In genomic region chr3:10173926-10174435, GRCh38 we compare ENCODE assay signal across 1 cellular context.
TF ChIP-seq lines count a peak whose summit lies in the region.

No MANE protein-coding gene starts in this region.

TF ChIP-seq in GM12878, 131 proteins besides CTCF, POLR2A, EP300 and RAD21 (continued from another document):
- TF ChIP-seq, protein P1, sequence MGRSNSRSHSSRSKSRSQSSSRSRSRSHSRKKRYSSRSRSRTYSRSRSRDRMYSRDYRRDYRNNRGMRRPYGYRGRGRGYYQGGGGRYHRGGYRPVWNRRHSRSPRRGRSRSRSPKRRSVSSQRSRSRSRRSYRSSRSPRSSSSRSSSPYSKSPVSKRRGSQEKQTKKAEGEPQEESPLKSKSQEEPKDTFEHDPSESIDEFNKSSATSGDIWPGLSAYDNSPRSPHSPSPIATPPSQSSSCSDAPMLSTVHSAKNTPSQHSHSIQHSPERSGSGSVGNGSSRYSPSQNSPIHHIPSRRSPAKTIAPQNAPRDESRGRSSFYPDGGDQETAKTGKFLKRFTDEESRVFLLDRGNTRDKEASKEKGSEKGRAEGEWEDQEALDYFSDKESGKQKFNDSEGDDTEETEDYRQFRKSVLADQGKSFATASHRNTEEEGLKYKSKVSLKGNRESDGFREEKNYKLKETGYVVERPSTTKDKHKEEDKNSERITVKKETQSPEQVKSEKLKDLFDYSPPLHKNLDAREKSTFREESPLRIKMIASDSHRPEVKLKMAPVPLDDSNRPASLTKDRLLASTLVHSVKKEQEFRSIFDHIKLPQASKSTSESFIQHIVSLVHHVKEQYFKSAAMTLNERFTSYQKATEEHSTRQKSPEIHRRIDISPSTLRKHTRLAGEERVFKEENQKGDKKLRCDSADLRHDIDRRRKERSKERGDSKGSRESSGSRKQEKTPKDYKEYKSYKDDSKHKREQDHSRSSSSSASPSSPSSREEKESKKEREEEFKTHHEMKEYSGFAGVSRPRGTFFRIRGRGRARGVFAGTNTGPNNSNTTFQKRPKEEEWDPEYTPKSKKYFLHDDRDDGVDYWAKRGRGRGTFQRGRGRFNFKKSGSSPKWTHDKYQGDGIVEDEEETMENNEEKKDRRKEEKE (IDR thresholded peaks at IDR 0.05) = no peak
- TF ChIP-seq TCF3 (IDR thresholded peaks at IDR 0.05; ENCODE audit: borderline replicate concordance, insufficient read depth, low read depth, low read length) = no peak
- TF ChIP-seq, protein P2, sequence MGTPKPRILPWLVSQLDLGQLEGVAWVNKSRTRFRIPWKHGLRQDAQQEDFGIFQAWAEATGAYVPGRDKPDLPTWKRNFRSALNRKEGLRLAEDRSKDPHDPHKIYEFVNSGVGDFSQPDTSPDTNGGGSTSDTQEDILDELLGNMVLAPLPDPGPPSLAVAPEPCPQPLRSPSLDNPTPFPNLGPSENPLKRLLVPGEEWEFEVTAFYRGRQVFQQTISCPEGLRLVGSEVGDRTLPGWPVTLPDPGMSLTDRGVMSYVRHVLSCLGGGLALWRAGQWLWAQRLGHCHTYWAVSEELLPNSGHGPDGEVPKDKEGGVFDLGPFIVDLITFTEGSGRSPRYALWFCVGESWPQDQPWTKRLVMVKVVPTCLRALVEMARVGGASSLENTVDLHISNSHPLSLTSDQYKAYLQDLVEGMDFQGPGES (IDR thresholded peaks at IDR 0.05) = no peak
- TF ChIP-seq SREBF2 (IDR thresholded peaks at IDR 0.05; ENCODE audit: low read length) = no peak
- no peak for TF ChIP-seq ZBTB11 (CRISPR knock-in tag; IDR thresholded peaks at IDR 0.05)
- TF ChIP-seq PKNOX1 (IDR thresholded peaks at IDR 0.05) = no peak
- 0 out of 2 replicates have a peak, but pooled peaks have one; percentile 16 for TF ChIP-seq FOXM1 (IDR thresholded peaks at IDR 0.05; ENCODE audit: low read depth, low read length)
- TF ChIP-seq GABPA (IDR thresholded peaks at IDR 0.05; ENCODE audit: low read depth) = no peak
- no peak for TF ChIP-seq RCOR1 (conservative IDR thresholded peaks at IDR 0.05; ENCODE audit: low read depth, low read length)
- TF ChIP-seq EGR1 (IDR thresholded peaks at IDR 0.05; ENCODE audit: borderline replicate concordance in 1 of 2, low read depth in 2 of 2, low read length in 2 of 2) = no peak
- 0 out of 2 replicates have a peak, but pooled peaks have one; percentile 31 for TF ChIP-seq BCL11A (IDR thresholded peaks at IDR 0.05; ENCODE audit: low read depth, low read length)
- no peak for TF ChIP-seq KLF5 (IDR thresholded peaks at IDR 0.05; ENCODE audit: partially characterized antibody)
- no peak for TF ChIP-seq IRF4 (IDR thresholded peaks at IDR 0.05; ENCODE audit: low read depth, low read length)
- TF ChIP-seq, protein P3, sequence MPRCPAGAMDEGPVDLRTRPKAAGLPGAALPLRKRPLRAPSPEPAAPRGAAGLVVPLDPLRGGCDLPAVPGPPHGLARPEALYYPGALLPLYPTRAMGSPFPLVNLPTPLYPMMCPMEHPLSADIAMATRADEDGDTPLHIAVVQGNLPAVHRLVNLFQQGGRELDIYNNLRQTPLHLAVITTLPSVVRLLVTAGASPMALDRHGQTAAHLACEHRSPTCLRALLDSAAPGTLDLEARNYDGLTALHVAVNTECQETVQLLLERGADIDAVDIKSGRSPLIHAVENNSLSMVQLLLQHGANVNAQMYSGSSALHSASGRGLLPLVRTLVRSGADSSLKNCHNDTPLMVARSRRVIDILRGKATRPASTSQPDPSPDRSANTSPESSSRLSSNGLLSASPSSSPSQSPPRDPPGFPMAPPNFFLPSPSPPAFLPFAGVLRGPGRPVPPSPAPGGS (IDR thresholded peaks at IDR 0.05; ENCODE audit: borderline replicate concordance, insufficient read depth, low read depth, low read length, poor library complexity, severe bottlenecking) = no peak
- TF ChIP-seq DPF2 (IDR thresholded peaks at IDR 0.05) = no peak
- TF ChIP-seq RELA (IDR thresholded peaks at IDR 0.05; ENCODE audit: borderline replicate concordance, partially characterized antibody) = no peak
- TF ChIP-seq GATAD2B (conservative IDR thresholded peaks at IDR 0.05; ENCODE audit: low read depth) = 0 out of 2 replicates have a peak, but pooled peaks have one; percentile 28
- no peak for TF ChIP-seq ZNF217 (IDR thresholded peaks at IDR 0.05)
- TF ChIP-seq, protein P4, sequence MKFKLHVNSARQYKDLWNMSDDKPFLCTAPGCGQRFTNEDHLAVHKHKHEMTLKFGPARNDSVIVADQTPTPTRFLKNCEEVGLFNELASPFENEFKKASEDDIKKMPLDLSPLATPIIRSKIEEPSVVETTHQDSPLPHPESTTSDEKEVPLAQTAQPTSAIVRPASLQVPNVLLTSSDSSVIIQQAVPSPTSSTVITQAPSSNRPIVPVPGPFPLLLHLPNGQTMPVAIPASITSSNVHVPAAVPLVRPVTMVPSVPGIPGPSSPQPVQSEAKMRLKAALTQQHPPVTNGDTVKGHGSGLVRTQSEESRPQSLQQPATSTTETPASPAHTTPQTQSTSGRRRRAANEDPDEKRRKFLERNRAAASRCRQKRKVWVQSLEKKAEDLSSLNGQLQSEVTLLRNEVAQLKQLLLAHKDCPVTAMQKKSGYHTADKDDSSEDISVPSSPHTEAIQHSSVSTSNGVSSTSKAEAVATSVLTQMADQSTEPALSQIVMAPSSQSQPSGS (IDR thresholded peaks at IDR 0.05; ENCODE audit: low read length) = peak; percentile 73
- TF ChIP-seq USF1 (IDR thresholded peaks at IDR 0.05; ENCODE audit: borderline replicate concordance, extremely low read length, insufficient read depth, low read depth, low read length) = no peak
- TF ChIP-seq NKRF (conservative IDR thresholded peaks at IDR 0.05) = no peak
- no peak for TF ChIP-seq SIX5 (IDR thresholded peaks at IDR 0.05; ENCODE audit: low read depth, low read length, severe bottlenecking)
- no peak for TF ChIP-seq SUZ12 (IDR thresholded peaks at IDR 0.05; ENCODE audit: unreplicated experiment)
- TF ChIP-seq RUNX3 (IDR thresholded peaks at IDR 0.05; ENCODE audit: low read length) = peak; percentile 68
- TF ChIP-seq POU2F2 (IDR thresholded peaks at IDR 0.05; ENCODE audit: borderline replicate concordance, low read depth, low read length) = no peak
- TF ChIP-seq ZSCAN29 (IDR thresholded peaks at IDR 0.05) = no peak
- no peak for TF ChIP-seq PML (IDR thresholded peaks at IDR 0.05; ENCODE audit: low read length)
- TF ChIP-seq SRF (IDR thresholded peaks at IDR 0.05; ENCODE audit: low read depth in 2 of 2, low read length in 2 of 2) = no peak
- TF ChIP-seq SP1 (IDR thresholded peaks at IDR 0.05; ENCODE audit: low read depth, low read length) = no peak
- no peak for TF ChIP-seq ASH2L (IDR thresholded peaks at IDR 0.05; ENCODE audit: borderline replicate concordance, low read depth)
- TF ChIP-seq BMI1 (IDR thresholded peaks at IDR 0.05; ENCODE audit: borderline replicate concordance) = no peak
- no peak for TF ChIP-seq SIN3A (IDR thresholded peaks at IDR 0.05; ENCODE audit: low read depth, low read length)
- TF ChIP-seq KDM1A (IDR thresholded peaks at IDR 0.05; ENCODE audit: borderline replicate concordance) = no peak
- TF ChIP-seq REST (IDR thresholded peaks at IDR 0.05; ENCODE audit: low read depth, low read length) = no peak
